17 cellular contexts compared by ENCODE assay signal in the genomic region with DNA sequence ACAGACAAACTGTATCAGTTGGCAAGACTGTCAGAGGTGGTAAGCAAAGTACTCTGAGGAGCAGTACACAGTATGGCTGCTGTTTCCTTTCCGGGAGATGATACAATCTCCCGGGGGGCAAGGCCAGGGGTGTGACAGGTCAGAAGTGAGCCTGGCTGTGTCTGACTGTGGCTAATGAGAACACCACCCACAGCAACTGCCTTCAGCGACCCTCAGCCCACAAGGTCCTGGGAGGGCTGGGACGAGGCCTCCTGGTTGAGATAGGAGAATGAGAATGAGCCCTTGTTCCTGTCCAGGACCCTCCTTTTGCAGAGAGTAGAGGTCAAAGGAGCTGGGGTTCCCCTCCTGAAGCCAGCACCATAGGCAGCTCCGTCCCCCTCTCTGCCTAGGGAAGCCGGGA.
DNase-seq lines count a peak whose midpoint lies in the region; ATAC-seq and TF ChIP-seq lines count a peak whose summit lies in the region.
"Had no signal": no experiment of that assay in that cellular context is flagged by ENCODE, and none has a peak within 500 bp of the region (broad histone marks: within the 10 kb centered on the region; RNA-seq: fewer than 3 reads in every experiment).

No MANE protein-coding gene starts in this region.

- H3K9me3 Mint-ChIP-seq in activated naive CD4-positive, alpha-beta T cell treated with anti-CD3 and anti-CD28 coated beads, Interleukin-2, amount 50 U/mL, for 72 hours, result no peaks in the 10 kb centered on the region
- no peaks in the 10 kb centered on the region for H3K9me3 Mint-ChIP-seq in activated naive CD4-positive, alpha-beta T cell treated with anti-CD3 and anti-CD28 coated beads, Interleukin-2, amount 10 ng/mL, durations not matched to agents 7 days and 5 days
- H3K9me3 Mint-ChIP-seq in stimulated activated naive CD8-positive, alpha-beta T cell treated with anti-CD3 and anti-CD28 coated beads, Interleukin-15, amount 100 ng/mL, for 72 hours, result no peaks in the 10 kb centered on the region
- no peaks in the 10 kb centered on the region for H3K9me3 Mint-ChIP-seq in nephron progenitor cell

- peaks cover 4% of the 10 kb centered on the region for H3K27me3 Mint-ChIP-seq in activated naive CD4-positive, alpha-beta T cell treated with anti-CD3 and anti-CD28 coated beads, Interleukin-2, amount 10 ng/mL, durations not matched to agents 7 days and 5 days
- H3K27me3 Mint-ChIP-seq in stimulated activated naive CD8-positive, alpha-beta T cell treated with anti-CD3 and anti-CD28 coated beads, Interleukin-15, amount 100 ng/mL, for 72 hours, result peaks cover 20% of the 10 kb centered on the region
- peaks cover 27% of the 10 kb centered on the region for H3K27me3 Mint-ChIP-seq in nephron progenitor cell (ENCODE audit: low read depth, poor library complexity)

- H3K27ac Mint-ChIP-seq in activated naive CD4-positive, alpha-beta T cell treated with anti-CD3 and anti-CD28 coated beads, Interleukin-2, amount 50 U/mL, for 72 hours, result no peak overlapping the region
- H3K27ac Mint-ChIP-seq in activated naive CD4-positive, alpha-beta T cell treated with anti-CD3 and anti-CD28 coated beads, Interleukin-2, amount 10 ng/mL, durations not matched to agents 7 days and 5 days, result no peak overlapping the region
- H3K27ac Mint-ChIP-seq in stimulated activated naive CD8-positive, alpha-beta T cell treated with anti-CD3 and anti-CD28 coated beads, Interleukin-15, amount 100 ng/mL, for 72 hours, result no peak overlapping the region
- peak overlapping the region; percentile 96 for H3K27ac Mint-ChIP-seq in nephron progenitor cell
- H3K27ac Mint-ChIP-seq: B cell; CD4-positive, alpha-beta memory T cell; HFFc6 had no signal

- no peak for DNase-seq in activated naive CD4-positive, alpha-beta T cell treated with anti-CD3 and anti-CD28 coated beads, Interleukin-2, amount 50 U/mL, for 72 hours (ENCODE audit: low spot score in 2 of 2)
- no peak for DNase-seq in activated naive CD4-positive, alpha-beta T cell treated with anti-CD3 and anti-CD28 coated beads, Interleukin-2, amount 10 ng/mL, durations not matched to agents 7 days and 5 days
- DNase-seq in stimulated activated naive CD8-positive, alpha-beta T cell treated with anti-CD3 and anti-CD28 coated beads, Interleukin-15, amount 100 ng/mL, for 72 hours, result no peak
- no peak for DNase-seq in stimulated activated naive CD8-positive, alpha-beta T cell treated with anti-CD3 and anti-CD28 coated beads, Interleukin-15, Interleukin-2, amounts not matched to agents 100 U/mL and 50 U/mL, for 24 hours
- no peak for DNase-seq in nephron progenitor cell
- DNase-seq: C1 segment of cervical spinal cord, Calu3, COR-L47, DMS53, DMS79 treated with DMSO at 0.1 percent for 48 hours, GF-D8, GOT3, HFFc6 had no signal

- ATAC-seq in activated naive CD4-positive, alpha-beta T cell treated with anti-CD3 and anti-CD28 coated beads, Interleukin-2, amount 50 U/mL, for 72 hours, result peak; percentile 22 to 34
- ATAC-seq in stimulated activated naive CD8-positive, alpha-beta T cell treated with anti-CD3 and anti-CD28 coated beads, Interleukin-15, amount 100 ng/mL, for 72 hours, result peak; percentile 27
- ATAC-seq in stimulated activated naive CD8-positive, alpha-beta T cell treated with anti-CD3 and anti-CD28 coated beads, Interleukin-15, Interleukin-2, amounts not matched to agents 100 U/mL and 50 U/mL, for 24 hours, result no peak
- ATAC-seq in HG02970 (IDR thresholded peaks at IDR 0.05; ENCODE audit: low FRiP score, unreplicated experiment), result no peak
- no peak for ATAC-seq in GM18858 (IDR thresholded peaks at IDR 0.05; ENCODE audit: unreplicated experiment)

- CTCF ChIA-PET in activated naive CD4-positive, alpha-beta T cell treated with anti-CD3 and anti-CD28 coated beads, Interleukin-2, amount 10 ng/mL, durations not matched to agents 7 days and 5 days (lab: Charles Lee), result no interaction called here

- TF ChIP-seq CTCF in nephron progenitor cell (IDR thresholded peaks at IDR 0.05), result no peak

- H3K4me3 Mint-ChIP-seq in activated naive CD4-positive, alpha-beta T cell treated with anti-CD3 and anti-CD28 coated beads, Interleukin-2, amount 10 ng/mL, durations not matched to agents 7 days and 5 days, result no peak overlapping the region
- H3K4me3 Mint-ChIP-seq in stimulated activated naive CD8-positive, alpha-beta T cell treated with anti-CD3 and anti-CD28 coated beads, Interleukin-15, amount 100 ng/mL, for 72 hours, result no peak overlapping the region
- H3K4me3 Mint-ChIP-seq in nephron progenitor cell, result no peak overlapping the region
- H3K4me3 Mint-ChIP-seq: B cell; CD4-positive, alpha-beta memory T cell; HFFc6 had no signal

- H3K4me1 Mint-ChIP-seq in activated naive CD4-positive, alpha-beta T cell treated with anti-CD3 and anti-CD28 coated beads, Interleukin-2, amount 10 ng/mL, durations not matched to agents 7 days and 5 days, result no peaks in the 10 kb centered on the region
- H3K4me1 Mint-ChIP-seq in stimulated activated naive CD8-positive, alpha-beta T cell treated with anti-CD3 and anti-CD28 coated beads, Interleukin-15, amount 100 ng/mL, for 72 hours, result no peaks in the 10 kb centered on the region
- peaks cover 40% of the 10 kb centered on the region for H3K4me1 Mint-ChIP-seq in nephron progenitor cell
- H3K4me1 Mint-ChIP-seq: B cell; CD4-positive, alpha-beta memory T cell had no signal

- H3K36me3 Mint-ChIP-seq in activated naive CD4-positive, alpha-beta T cell treated with anti-CD3 and anti-CD28 coated beads, Interleukin-2, amount 50 U/mL, for 72 hours, result peaks cover 0 to 4% of the 10 kb centered on the region in 2 donors
- no peaks in the 10 kb centered on the region for H3K36me3 Mint-ChIP-seq in activated naive CD4-positive, alpha-beta T cell treated with anti-CD3 and anti-CD28 coated beads, Interleukin-2, amount 10 ng/mL, durations not matched to agents 7 days and 5 days
- no peaks in the 10 kb centered on the region for H3K36me3 Mint-ChIP-seq in nephron progenitor cell (ENCODE audit: low read depth)
- H3K36me3 Mint-ChIP-seq: CD4-positive, alpha-beta memory T cell had no signal

Comparison
In these comparisons a context has a peak if more than half of its experiments do, and no peak if none do; other contexts are left out.
1. ATAC-seq: peak in activated naive CD4-positive, alpha-beta T cell treated with anti-CD3 and anti-CD28 coated beads, Interleukin-2, amount 50 U/mL, for 72 hours (2 of 2) and stimulated activated naive CD8-positive, alpha-beta T cell treated with anti-CD3 and anti-CD28 coated beads, Interleukin-15, amount 100 ng/mL, for 72 hours (single experiment); none in stimulated activated naive CD8-positive, alpha-beta T cell treated with anti-CD3 and anti-CD28 coated beads, Interleukin-15, Interleukin-2, amounts not matched to agents 100 U/mL and 50 U/mL, for 24 hours (single experiment), HG02970 (single experiment) and GM18858 (single experiment).